8 cellular contexts compared by ENCODE assay signal in the genomic region with DNA sequence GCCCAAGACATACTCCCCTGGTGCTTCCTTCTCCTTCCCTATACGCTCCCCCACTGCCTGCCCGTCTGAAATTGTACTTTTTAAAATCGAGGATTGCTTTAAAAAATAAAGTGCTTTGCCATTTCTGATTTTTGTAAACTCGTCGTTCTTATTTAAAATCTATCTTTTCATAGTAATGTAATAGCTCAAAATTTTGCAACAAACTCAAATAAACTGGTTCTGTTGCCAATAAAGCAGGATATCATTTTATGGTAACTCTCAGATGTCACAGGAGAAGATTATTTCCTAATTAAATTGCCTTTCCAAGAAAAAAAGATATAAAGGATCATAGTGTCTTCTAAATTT. TPM values are rescaled to one million over a fixed set of nuclear protein-coding genes. Genes with fewer than 3 reads are reported as not detected.
DNase-seq lines count a peak whose midpoint lies in the region; ATAC-seq and TF ChIP-seq lines count a peak whose summit lies in the region.

No MANE protein-coding gene starts in this region.

- no peaks in the 10 kb centered on the region for H3K9me3 ChIP-seq in right lobe of liver
- H3K9me3 ChIP-seq in thyroid gland = no peaks in the 10 kb centered on the region

- no peaks in the 10 kb centered on the region for H3K36me3 Mint-ChIP-seq in activated T-cell treated with anti-CD3 and anti-CD28 coated beads, Interleukin-2, amount 50 U/mL, for 24 hours (ENCODE audit: low read depth)

- peaks cover 0 to 15% (median 0%) of the 10 kb centered on the region in 4 donors for H3K4me1 ChIP-seq in right lobe of liver
- H3K4me1 ChIP-seq in thyroid gland = peaks cover 10 to 15% of the 10 kb centered on the region in 2 donors

- H3K36me3 ChIP-seq in right lobe of liver = no peaks in the 10 kb centered on the region
- no peaks in the 10 kb centered on the region for H3K36me3 ChIP-seq in thyroid gland

- in situ Hi-C loops in astrocyte of the cerebellum (cut with HindIII; ENCODE audit: low sequenced_read_pairs) = no loop called here

- H3K27ac ChIP-seq in right lobe of liver = peak overlapping the region; percentile 84 to 92 (median 86)
- H3K27ac ChIP-seq in thyroid gland = peak overlapping the region; percentile 83 to 91 (median 88)

- no peaks in the 10 kb centered on the region for H3K27me3 ChIP-seq in right lobe of liver
- no peaks in the 10 kb centered on the region for H3K27me3 ChIP-seq in thyroid gland

- intact Hi-C loops in right lobe of liver (cut with DNase I) (no loop called here), thyroid gland (cut with DNase I) (loop anchor here (10.0 kb wide), 1 partner anchor 203 kb away; no protein-coding TSS in a partner anchor), posterior cingulate gyrus (cut with DNase I) (loop anchor here (5.0 to 10.0 kb wide), 3 partner anchors 203 to 666 kb away; a partner anchor contains a TSS)

- no peaks in the 10 kb centered on the region for H3K9me3 Mint-ChIP-seq in activated T-cell treated with anti-CD3 and anti-CD28 coated beads, Interleukin-2, amount 50 U/mL, for 24 hours

- TF ChIP-seq CTCF in astrocyte of the cerebellum (IDR thresholded peaks at IDR 0.05; ENCODE audit: low read depth, low read length, missing control alignments) = no peak
- no peak for TF ChIP-seq CTCF in right lobe of liver (IDR thresholded peaks at IDR 0.05)
- no peak for TF ChIP-seq CTCF in thyroid gland (IDR thresholded peaks at IDR 0.05)

- peak overlapping the region; percentile 84 for H3K27ac Mint-ChIP-seq in activated T-cell treated with anti-CD3 and anti-CD28 coated beads, Interleukin-2, amount 50 U/mL, for 24 hours

- 7% methylated on average over 5 of the region's 5 CpGs for WGBS in right lobe of liver (ENCODE audit: insufficient coverage, low coverage, low lambda C conversion rate, missing lambda C conversion rate)
- 14 to 21% methylated on average over 5 of the region's 5 CpGs for WGBS in thyroid gland, 2 donors

- H3K4me1 Mint-ChIP-seq in activated T-cell treated with anti-CD3 and anti-CD28 coated beads, Interleukin-2, amount 50 U/mL, for 24 hours (ENCODE audit: low read depth) = peaks cover 19% of the 10 kb centered on the region

- DNase-seq in activated T-cell treated with anti-CD3 and anti-CD28 coated beads, Interleukin-2, amount 50 U/mL, for 24 hours = no peak
- DNase-seq in activated T-cell treated with anti-CD3 and anti-CD28 coated beads for 4 hours (no peak), astrocyte of the cerebellum (ENCODE audit: low read depth) (no peak), right lobe of liver (no peak), thyroid gland (no peak), posterior cingulate gyrus (no peak), NCI-H226 (no peak)
- no peak for DNase-seq in activated CD4-positive, alpha-beta T cell treated with anti-CD3 and anti-CD28 coated beads for 48 hours

- H3K4me3 Mint-ChIP-seq in activated T-cell treated with anti-CD3 and anti-CD28 coated beads, Interleukin-2, amount 50 U/mL, for 24 hours = peak overlapping the region; percentile 75

- H3K27me3 Mint-ChIP-seq in activated T-cell treated with anti-CD3 and anti-CD28 coated beads, Interleukin-2, amount 50 U/mL, for 24 hours = peaks cover 28% of the 10 kb centered on the region

- no peak for ATAC-seq in right lobe of liver

- TF ChIP-seq POLR2A in right lobe of liver (IDR thresholded peaks at IDR 0.05) = no peak
- TF ChIP-seq POLR2A in thyroid gland (IDR thresholded peaks at IDR 0.05) = no peak

- peak overlapping the region; percentile 83 for H3K4me3 ChIP-seq in astrocyte of the cerebellum (ENCODE audit: low read depth, low read length)
- peak overlapping the region; percentile 52 to 72 (median 69) for H3K4me3 ChIP-seq in right lobe of liver
- H3K4me3 ChIP-seq in thyroid gland (replicated peaks in 1 of 3) = peak overlapping the region in 2 of 3 donors; percentile 41 to 47

RNA-seq across cellular contexts. Expression of a gene that starts 1.3 kb away (rescaled TPM):
- total RNA-seq in right lobe of liver (10 to 100 TPM in 1 of 6 experiments, 1 to 10 TPM in 5; 2.2 to 24.6 (median 7.7) TPM), thyroid gland (10 to 100 TPM in 2 of 4 donors, 1 to 10 TPM in 2; 4.4 to 20.6 (median 11.1) TPM)

Comparison
In these comparisons a context has a peak if more than half of its experiments do, and no peak if none do; other contexts are left out.
1. intact Hi-C loops: an anchor here in thyroid gland (10.0 kb wide) and posterior cingulate gyrus (5.0 to 10.0 kb wide); none called in right lobe of liver.